Comparison of ENCODE assay signal across 1 cellular context in genomic region chr2:127702395-127703009, GRCh38.
TF ChIP-seq lines count a peak whose summit lies in the region.

No MANE protein-coding gene starts in this region.

TF ChIP-seq in H1, 55 proteins besides CTCF, POLR2A, EP300 and RAD21:
- TF ChIP-seq USF2 (IDR thresholded peaks at IDR 0.05; ENCODE audit: low read length), result no peak
- TF ChIP-seq POU5F1 (IDR thresholded peaks at IDR 0.05; ENCODE audit: low read depth, low read length), result no peak
- no peak for TF ChIP-seq CBX8 (IDR thresholded peaks at IDR 0.05; ENCODE audit: borderline replicate concordance, low read depth, low read length)
- no peak for TF ChIP-seq CHD2 (IDR thresholded peaks at IDR 0.05; ENCODE audit: low read length)
- no peak for TF ChIP-seq SIRT6 (IDR thresholded peaks at IDR 0.05; ENCODE audit: low read length)
- TF ChIP-seq BRCA1 (IDR thresholded peaks at IDR 0.05; ENCODE audit: low read depth, low read length), result no peak
- no peak for TF ChIP-seq KDM1A (IDR thresholded peaks at IDR 0.05; ENCODE audit: borderline replicate concordance, low read length)
